ENCODE assay signal across 14 cellular contexts in the genomic region with DNA sequence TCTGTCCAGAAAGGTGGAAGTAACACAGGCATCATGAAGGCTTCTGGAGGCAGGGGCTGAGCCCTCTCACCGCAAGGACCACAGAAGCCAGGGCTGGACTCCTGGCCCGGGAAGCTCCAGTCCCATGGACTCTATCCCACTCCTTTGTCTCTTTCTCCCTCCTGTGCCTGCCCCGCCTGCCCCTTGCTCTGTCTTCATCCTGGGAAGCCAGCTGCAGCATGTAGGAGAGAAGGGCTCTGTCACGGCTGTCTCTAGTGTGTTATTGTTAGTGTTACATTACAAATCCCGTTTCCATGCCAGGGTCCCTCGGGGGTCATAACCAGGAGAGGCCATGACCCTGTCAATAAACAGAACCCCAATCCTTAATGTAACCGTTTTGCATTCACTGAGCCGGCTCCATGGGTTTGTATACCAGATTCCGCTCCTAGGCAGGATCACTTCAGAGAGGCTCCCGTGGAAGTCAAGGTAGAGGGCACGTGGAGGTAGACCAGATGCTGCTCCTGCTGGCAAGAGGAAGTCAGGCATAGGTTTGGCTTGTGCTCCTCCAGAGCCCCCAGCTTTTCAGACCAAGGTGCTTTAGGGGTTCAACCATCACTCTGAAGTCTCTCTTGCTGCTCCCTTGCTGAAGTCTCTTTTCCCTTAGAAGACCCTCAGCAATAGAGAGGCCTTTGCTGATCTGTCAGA.
DNase-seq lines count a peak whose midpoint lies in the region; ATAC-seq and TF ChIP-seq lines count a peak whose summit lies in the region.
"Had no signal": no experiment of that assay in that cellular context is flagged by ENCODE, and none has a peak within 500 bp of the region (broad histone marks: within the 10 kb centered on the region; RNA-seq: fewer than 3 reads in every experiment).

No MANE protein-coding gene starts in this region.

- POLR2A ChIA-PET in activated B cell treated with CpG ODN at 0.5 μM for 24 hours (lab: Charles Lee), result interaction anchor here (5.9 to 6.1 kb wide), 2 partner anchors 177 to 227 kb away, joined by 90 to 105 read pairs; no protein-coding TSS in a partner anchor

- peak overlapping the region; percentile 66 to 79 for H3K18ac ChIP-seq in mesenchymal stem cell (ENCODE audit: low read depth in 1 of 2, low read length in 2 of 2)

- H3K14ac ChIP-seq in mesenchymal stem cell (ENCODE audit: low read length in 2 of 2), result peak overlapping the region in 1 of 2 experiments; percentile 74

- no peaks in the 10 kb centered on the region for H4K20me1 ChIP-seq in GM23338 (replicated peaks; ENCODE audit: insufficient read depth)
- H4K20me1 ChIP-seq: BLaER1 treated with 17β-estradiol and CSF1 and Interleukin-3, amounts not matched to agents 10 nM and 100 nM had no signal

- peak overlapping the region; percentile 24 to 46 for H3K4ac ChIP-seq in mesenchymal stem cell (ENCODE audit: low read depth in 1 of 2, low read length in 2 of 2)

- H3K36me3 ChIP-seq in heart right ventricle, result no peaks in the 10 kb centered on the region
- no peaks in the 10 kb centered on the region for H3K36me3 ChIP-seq in mesenchymal stem cell (ENCODE audit: control insufficient read depth in 1 of 2, insufficient read depth in 2 of 2, low read depth in 1 of 2, low read length in 2 of 2)
- no peaks in the 10 kb centered on the region for H3K36me3 ChIP-seq in GM23338 (ENCODE audit: insufficient read depth)
- H3K36me3 ChIP-seq: BLaER1 treated with 17β-estradiol and CSF1 and Interleukin-3, amounts not matched to agents 10 nM and 100 nM; gastroesophageal sphincter; uterus had no signal

- no peak overlapping the region for H3K9ac ChIP-seq in mesenchymal stem cell (ENCODE audit: low read length)
- H3K9ac ChIP-seq: BLaER1 treated with 17β-estradiol and CSF1 and Interleukin-3, amounts not matched to agents 10 nM and 100 nM had no signal

- H3K79me2 ChIP-seq in GM23338 (replicated peaks; ENCODE audit: insufficient read depth), result no peaks in the 10 kb centered on the region

- CTCF ChIA-PET in activated B cell treated with CpG ODN at 0.5 μM for 24 hours (lab: Charles Lee), result no interaction called here

- H3K36me3 Mint-ChIP-seq in activated B cell treated with CpG ODN at 0.5 μM for 24 hours (ENCODE audit: low read depth) (no peaks in the 10 kb centered on the region), type B pancreatic cell (no peaks in the 10 kb centered on the region), GM23338 (ENCODE audit: low read depth) (no peaks in the 10 kb centered on the region)

- peak overlapping the region; percentile 31 for H4K91ac ChIP-seq in mesenchymal stem cell (ENCODE audit: low read length)

- H2BK12ac ChIP-seq in mesenchymal stem cell (ENCODE audit: low read length in 2 of 2), result peak overlapping the region; percentile 89 to 96

- H2BK120ac ChIP-seq in mesenchymal stem cell (ENCODE audit: low read depth, low read length), result no peak overlapping the region

- TF ChIP-seq CTCF in heart right ventricle (IDR thresholded peaks at IDR 0.05) (no peak), activated B cell treated with CpG ODN at 0.5 μM for 24 hours (IDR thresholded peaks at IDR 0.05) (no peak), type B pancreatic cell (conservative IDR thresholded peaks at IDR 0.05) (no peak), GM23338 (conservative IDR thresholded peaks at IDR 0.05; ENCODE audit: low read depth in 2 of 2) (no peak)

- peaks cover 6 to 92% (median 64%) of the 10 kb centered on the region in 9 donors for H3K4me1 ChIP-seq in heart right ventricle
- peaks cover 14% of the 10 kb centered on the region for H3K4me1 ChIP-seq in mesenchymal stem cell (ENCODE audit: control insufficient read depth, insufficient read depth, low read depth, low read length)
- peaks cover 9% of the 10 kb centered on the region; the same call in 1 of the 2 replicates for H3K4me1 ChIP-seq in GM23338 (ENCODE audit: insufficient read depth)
- H3K4me1 ChIP-seq: uterus had no signal

- peak overlapping the region; percentile 99 for H3K27ac Mint-ChIP-seq in activated B cell treated with CpG ODN at 0.5 μM for 24 hours
- H3K27ac Mint-ChIP-seq in type B pancreatic cell, result peak overlapping the region; percentile 52
- H3K27ac Mint-ChIP-seq in GM23338, result no peak overlapping the region

- H3K4me3 Mint-ChIP-seq in activated B cell treated with CpG ODN at 0.5 μM for 24 hours, result peak overlapping the region; percentile 11
- peak overlapping the region; percentile 13 for H3K4me3 Mint-ChIP-seq in type B pancreatic cell
- H3K4me3 Mint-ChIP-seq in GM23338, result no peak overlapping the region

- H3K23ac ChIP-seq in mesenchymal stem cell (ENCODE audit: low read length in 2 of 2), result peak overlapping the region in 1 of 2 experiments; percentile 64

- no peak overlapping the region for H2AFZ ChIP-seq in mesenchymal stem cell (ENCODE audit: low read depth, low read length)
- no peak overlapping the region for H2AFZ ChIP-seq in GM23338

- peak overlapping the region; percentile 97 for H2BK15ac ChIP-seq in mesenchymal stem cell (ENCODE audit: low read depth, poor library complexity, severe bottlenecking)

- H3K4me2 ChIP-seq in mesenchymal stem cell (ENCODE audit: low read length, poor library complexity, severe bottlenecking) (no peak overlapping the region), GM23338 (no peak overlapping the region)

- 59 to 70% methylated on average over 11 of the region's 11 CpGs for WGBS in heart right ventricle, 2 donors
- 46% methylated on average over 10 of the region's 11 CpGs for WGBS in mesenchymal stem cell

- peaks cover 98% of the 10 kb centered on the region for H3K4me1 Mint-ChIP-seq in activated B cell treated with CpG ODN at 0.5 μM for 24 hours
- H3K4me1 Mint-ChIP-seq in type B pancreatic cell (ENCODE audit: unreplicated experiment), result peaks cover 71% of the 10 kb centered on the region
- H3K4me1 Mint-ChIP-seq in GM23338, result peaks cover 10% of the 10 kb centered on the region; the same call in 2 of the 3 replicates

- peak in 1 of 2 donors; percentile 13 for DNase-seq in heart right ventricle
- DNase-seq in cardiac septum (ENCODE audit: low spot score), result no peak
- no peak for DNase-seq in activated B cell treated with CpG ODN at 0.5 μM for 24 hours
- DNase-seq in mesenchymal stem cell, result peak; percentile 57
- DNase-seq in type B pancreatic cell (ENCODE audit: extremely low spot score, unreplicated experiment), result no peak
- no peak for DNase-seq in NCI-H446 treated with DMSO at 0.1 percent for 48 hours (lab: John Stamatoyannopoulos, UW)
- no peak for DNase-seq in NCI-H1105 (lab: John Stamatoyannopoulos, UW)
- no peak for DNase-seq in GM23338 (ENCODE audit: low spot score)
- DNase-seq: activated effector memory CD4-positive, alpha-beta T cell treated with anti-CD3 and anti-CD28 coated beads, Interleukin-2, amount 50 U/mL, for 16 hours; caudate nucleus; NCI-H2029 treated with DMSO at 0.1 percent for 48 hours; uterus had no signal

- H2BK5ac ChIP-seq in mesenchymal stem cell (ENCODE audit: low read depth, low read length, poor library complexity, severe bottlenecking), result no peak overlapping the region

- peaks cover 3% of the 10 kb centered on the region; the same call in 1 of the 2 replicates for H3K9me2 ChIP-seq in GM23338 (ENCODE audit: insufficient read depth)

- intact Hi-C loops in heart right ventricle (cut with DNase I), result loop anchor here in 9 of 10 donors (5.0 to 10.0 kb wide), 13 partner anchors 48 to 541 kb away; no protein-coding TSS in a partner anchor
- intact Hi-C loops in cardiac septum (cut with DNase I), result loop anchor here (5.0 to 10.0 kb wide), 4 partner anchors 38 to 541 kb away; partner anchors contain the start of gene FLI1
- intact Hi-C loops in activated B cell treated with CpG ODN at 0.5 μM for 24 hours (cut with micrococcal nuclease), result no loop called here

- ATAC-seq in heart right ventricle, result no peak
- no peak for ATAC-seq in activated B cell treated with CpG ODN at 0.5 μM for 24 hours (ENCODE audit: low read depth)
- no peak for ATAC-seq in GM23338
- ATAC-seq: gastroesophageal sphincter had no signal

- no peaks in the 10 kb centered on the region for H3K27me3 Mint-ChIP-seq in activated B cell treated with CpG ODN at 0.5 μM for 24 hours
- H3K27me3 Mint-ChIP-seq in type B pancreatic cell, result peaks cover 13% of the 10 kb centered on the region
- peaks cover 4% of the 10 kb centered on the region for H3K27me3 Mint-ChIP-seq in GM23338 (ENCODE audit: insufficient read depth, low read depth, poor library complexity)

- no peaks in the 10 kb centered on the region for H3K9me3 Mint-ChIP-seq in activated B cell treated with CpG ODN at 0.5 μM for 24 hours
- peaks cover 5% of the 10 kb centered on the region for H3K9me3 Mint-ChIP-seq in type B pancreatic cell
- no peaks in the 10 kb centered on the region for H3K9me3 Mint-ChIP-seq in GM23338

- H2AK5ac ChIP-seq in mesenchymal stem cell (ENCODE audit: low read length, severe bottlenecking), result peak overlapping the region; percentile 31

- no peaks in the 10 kb centered on the region for H3K27me3 ChIP-seq in heart right ventricle
- no peaks in the 10 kb centered on the region for H3K27me3 ChIP-seq in mesenchymal stem cell (ENCODE audit: control insufficient read depth in 1 of 2, insufficient read depth in 1 of 2, low read length in 2 of 2)
- no peaks in the 10 kb centered on the region for H3K27me3 ChIP-seq in GM23338 (ENCODE audit: insufficient read depth)
- H3K27me3 ChIP-seq: BLaER1 treated with 17β-estradiol and CSF1 and Interleukin-3, amounts not matched to agents 10 nM and 100 nM; gastroesophageal sphincter; uterus had no signal

- H3K27ac ChIP-seq in heart right ventricle, result peak overlapping the region in 6 of 10 donors; percentile 9 to 54 (median 15)
- no peak overlapping the region for H3K27ac ChIP-seq in mesenchymal stem cell (ENCODE audit: low read length, poor library complexity, severe bottlenecking)
- no peak overlapping the region for H3K27ac ChIP-seq in GM23338 (ENCODE audit: low read depth)
- H3K27ac ChIP-seq: BLaER1 treated with 17β-estradiol and CSF1 and Interleukin-3, amounts not matched to agents 10 nM and 100 nM; gastroesophageal sphincter; uterus had no signal

- no peaks in the 10 kb centered on the region for H3F3A ChIP-seq in GM23338 (replicated peaks; ENCODE audit: low read depth)

- no peaks in the 10 kb centered on the region for H3K79me1 ChIP-seq in mesenchymal stem cell (replicated peaks; ENCODE audit: low read length, poor library complexity, severe bottlenecking)

- peak overlapping the region; percentile 57 for H4K8ac ChIP-seq in mesenchymal stem cell (ENCODE audit: low read length)

- H3K9me3 ChIP-seq in heart right ventricle (no peaks in the 10 kb centered on the region), mesenchymal stem cell (ENCODE audit: control insufficient read depth, low read length) (no peaks in the 10 kb centered on the region)
- H3K9me3 ChIP-seq: gastroesophageal sphincter, uterus had no signal

- H3K4me3 ChIP-seq in heart right ventricle, result no peak overlapping the region
- H3K4me3 ChIP-seq in mesenchymal stem cell (ENCODE audit: insufficient read depth in 1 of 2, low read depth in 1 of 2, low read length in 2 of 2), result no peak overlapping the region
- no peak overlapping the region for H3K4me3 ChIP-seq in GM23338
- H3K4me3 ChIP-seq: BLaER1 treated with 17β-estradiol and CSF1 and Interleukin-3, amounts not matched to agents 10 nM and 100 nM; gastroesophageal sphincter; uterus had no signal

TF ChIP-seq in GM23338, 12 proteins besides CTCF, POLR2A, EP300 and RAD21 (continues in another document):
- TF ChIP-seq JUNB (IDR thresholded peaks at IDR 0.05; ENCODE audit: unreplicated experiment) (no peak), EZH2phosphoT487 (IDR thresholded peaks at IDR 0.05; ENCODE audit: unreplicated experiment) (no peak), ZNF331 (CRISPR knock-in tag; IDR thresholded peaks at IDR 0.05; ENCODE audit: low read depth) (no peak)

Comparison
In these comparisons a context has a peak if more than half of its experiments do, and no peak if none do; other contexts are left out.
1. H3K27ac ChIP-seq: peak in heart right ventricle (6 of 10); none in mesenchymal stem cell (single experiment) and GM23338 (single experiment).